ENCODE assay signal across 1 cellular context in genomic region chr6:16493112-16493511, GRCh38.
TF ChIP-seq lines count a peak whose summit lies in the region.

No MANE protein-coding gene starts in this region.

TF ChIP-seq in GM12878, 131 proteins besides CTCF, POLR2A, EP300 and RAD21 (continued from another document):
- TF ChIP-seq ZBTB11 (CRISPR knock-in tag; IDR thresholded peaks at IDR 0.05) (no peak), MXI1 (IDR thresholded peaks at IDR 0.05; ENCODE audit: low read depth, low read length) (peak; percentile 90), POLR2AphosphoS5 (IDR thresholded peaks at IDR 0.05; ENCODE audit: low read length) (0 out of 2 replicates have a peak, but pooled peaks have one; percentile 26), PKNOX1 (IDR thresholded peaks at IDR 0.05) (no peak), ZNF622 (IDR thresholded peaks at IDR 0.05) (no peak), ZSCAN29 (IDR thresholded peaks at IDR 0.05) (no peak), SREBF1 (IDR thresholded peaks at IDR 0.05; ENCODE audit: low read length) (no peak), BCLAF1 (IDR thresholded peaks at IDR 0.05) (no peak), RB1 (IDR thresholded peaks at IDR 0.05; ENCODE audit: borderline replicate concordance) (no peak), ZBTB40 (IDR thresholded peaks at IDR 0.05; ENCODE audit: borderline replicate concordance) (no peak), MYB (IDR thresholded peaks at IDR 0.05; ENCODE audit: borderline replicate concordance, low read depth, low read length) (no peak), GABPA (IDR thresholded peaks at IDR 0.05; ENCODE audit: low read depth) (no peak), NRF1 (conservative IDR thresholded peaks at IDR 0.05; ENCODE audit: low read depth, low read length) (no peak), BMI1 (IDR thresholded peaks at IDR 0.05; ENCODE audit: borderline replicate concordance) (no peak), BHLHE40 (IDR thresholded peaks at IDR 0.05; ENCODE audit: borderline replicate concordance in 1 of 2, low read depth in 2 of 2, low read length in 1 of 2) (peak; percentile 51 to 52; a peak in 2 of 4 replicates), IRF4 (IDR thresholded peaks at IDR 0.05; ENCODE audit: low read depth, low read length) (peak; percentile 68; the same call in 1 of the 2 replicates), RAD51 (IDR thresholded peaks at IDR 0.05) (peak; percentile 48), DPF2 (IDR thresholded peaks at IDR 0.05) (peak; percentile 47; the same call in 1 of the 2 replicates), PBX3 (IDR thresholded peaks at IDR 0.05; ENCODE audit: insufficient replicate concordance, low read depth, low read length) (no peak), TCF12 (IDR thresholded peaks at IDR 0.05; ENCODE audit: low read depth, low read length) (no peak)
